ENCODE assay signal across 8 cellular contexts in genomic region chr1:149558350-149558825, GRCh38. TPM values are rescaled to one million over a fixed set of nuclear protein-coding genes. Genes with fewer than 3 reads are reported as not detected.
A peak's percentile ranks its signal among the peaks of the same experiment; 100 is the strongest.
DNase-seq lines count a peak whose midpoint lies in the region; ATAC-seq and TF ChIP-seq lines count a peak whose summit lies in the region.
"Not testable (repeated sequence)": the region's sequence is repeated elsewhere in the genome, so short reads cannot be mapped to it uniquely, and the experiment has no call there.

No MANE protein-coding gene starts in this region.

- not testable (repeated sequence) for H3K27ac ChIP-seq in SJSA1, cardiac muscle cell
- peak overlapping the region in 1 of 2 donors; percentile 57 for H3K27ac ChIP-seq in tibial artery

- H3K36me3 Mint-ChIP-seq in central memory CD8-positive, alpha-beta T cell (ENCODE audit: insufficient read depth): peaks cover 18% of the 10 kb centered on the region

- intact Hi-C loops in tibial artery (cut with DNase I; ENCODE audit: low total_unique reads): not testable (repeated sequence)

- not testable (repeated sequence) for H3K9me3 ChIP-seq in SJSA1 (replicated peaks); cardiac muscle cell (ENCODE audit: low read depth); tibial artery

- H3K4me3 ChIP-seq in GM08714 (ENCODE audit: low read length) (peak overlapping the region; percentile 48; the same call in 1 of the 2 replicates), cardiac muscle cell (peak overlapping the region; percentile 24), tibial artery (peak overlapping the region; percentile 43 to 48)
- not testable (repeated sequence) for H3K4me3 ChIP-seq in SJSA1

- H3K4me3 Mint-ChIP-seq in central memory CD8-positive, alpha-beta T cell: peak overlapping the region; percentile 81

- not testable (repeated sequence) for H3K4me1 Mint-ChIP-seq in central memory CD8-positive, alpha-beta T cell

- not testable (repeated sequence) for H3K36me3 ChIP-seq in SJSA1, cardiac muscle cell, tibial artery

- not testable (repeated sequence) for H3K4me1 ChIP-seq in SJSA1 (replicated peaks); cardiac muscle cell (ENCODE audit: low read depth); tibial artery

- ATAC-seq in central memory CD8-positive, alpha-beta T cell (replicated peaks; ENCODE audit: extremely low read depth, poor library complexity, severe bottlenecking): not testable (repeated sequence)

- H3K27me3 ChIP-seq in SJSA1 (replicated peaks); cardiac muscle cell; tibial artery: not testable (repeated sequence)

- peak overlapping the region; percentile 83 for H3K27ac Mint-ChIP-seq in central memory CD8-positive, alpha-beta T cell (ENCODE audit: low read depth)

- not testable (repeated sequence) for TF ChIP-seq CTCF in cardiac muscle cell (IDR thresholded peaks at IDR 0.05; ENCODE audit: low read depth, low read length); tibial artery (IDR thresholded peaks at IDR 0.05)

- not testable (repeated sequence) for H3K27me3 Mint-ChIP-seq in central memory CD8-positive, alpha-beta T cell

- H3K9me3 Mint-ChIP-seq in central memory CD8-positive, alpha-beta T cell: not testable (repeated sequence)

- peak; percentile 43 to 48 for DNase-seq in SJSA1 (ENCODE audit: low read depth in 1 of 2, low spot score in 2 of 2)
- peak; percentile 40 for DNase-seq in activated T-cell treated with anti-CD3 and anti-CD28 coated beads for 4 hours
- peak; percentile 49 to 60 for DNase-seq in central memory CD8-positive, alpha-beta T cell (ENCODE audit: low spot score in 2 of 2)
- peak; percentile 32 to 45 for DNase-seq in cardiac muscle cell (ENCODE audit: low read depth in 1 of 2, low spot score in 1 of 2)
- peak; percentile 0 for DNase-seq in myocyte (ENCODE audit: low read depth)
- DNase-seq in stimulated activated CD4-positive, alpha-beta T cell treated with anti-CD3 and anti-CD28 coated beads, Interleukin-1b, Interleukin-23, amount 100 ng/mL, for 1 hour (ENCODE audit: low read depth in 2 of 2): peak; percentile 15 to 32
- peak; percentile 21 to 60 for DNase-seq in tibial artery

RNA-seq across cellular contexts. Expression of gene PPIAL4C, which starts 25.3 kb away (rescaled TPM):
- not detected in 2 replicates for total RNA-seq in SJSA1 (2014; rRNA removed; shearing (Covaris generic))
- total RNA-seq in cardiac muscle cell (not detected in 2 replicates), myocyte (not detected in 2 replicates)
- not detected in 2 replicates for polyA plus RNA-seq in cardiac muscle cell
- not detected for polyA plus RNA-seq in myocyte (2012)

Comparison
In these comparisons a context has a peak if more than half of its experiments do, and no peak if none do; other contexts are left out.
1. DNase-seq: peak in every context shown above with its lines; median percentile 54 in central memory CD8-positive, alpha-beta T cell; 46 in SJSA1; 40 in tibial artery; 40 in activated T-cell treated with anti-CD3 and anti-CD28 coated beads for 4 hours; 38 in cardiac muscle cell; 24 in stimulated activated CD4-positive, alpha-beta T cell treated with anti-CD3 and anti-CD28 coated beads, Interleukin-1b, Interleukin-23, amount 100 ng/mL, for 1 hour; 0 in myocyte.